In genomic region chr2:213376644-213377043, GRCh38 we compare ENCODE assay signal across 21 cellular contexts.
"Had no signal": no experiment of that assay in that cellular context is flagged by ENCODE, and none has a peak within 500 bp of the region (broad histone marks: within the 10 kb centered on the region; RNA-seq: fewer than 3 reads in every experiment).

No MANE protein-coding gene starts in this region.

- FAIRE-seq: HTR-8/SVneo had no signal

- H3K9ac ChIP-seq: KMS-11 had no signal

- H3K4me1 ChIP-seq: SJSA1 had no signal

- H3K4me3 ChIP-seq: SJSA1, SK-N-MC had no signal

- H3K4me2 ChIP-seq: KMS-11 had no signal

- H3K9me3 ChIP-seq: SJSA1 had no signal

- DNase-seq: MV-4-11, NCI-H1048, NCI-H1105, NCI-H1436 treated with DMSO at 0.1 percent for 48 hours, NCI-H1694, NCI-H187 treated with DMSO at 0.1 percent for 48 hours, NCI-H2029 treated with DMSO at 0.1 percent for 48 hours, NCI-H2171 treated with DMSO at 0.1 percent for 48 hours, NCI-H345, NCI-H446 treated with DMSO at 0.1 percent for 48 hours, NCI-H510A treated with DMSO at 0.1 percent for 48 hours, NCI-H526, Right ventricle myocardium superior, RPMI8226, SIG-M5, SW 1271 had no signal

- H3K36me3 ChIP-seq: SJSA1 had no signal

- H3K27ac ChIP-seq: HL-60, KMS-11, SJSA1, SK-N-MC had no signal
